ENCODE assay signal across 21 cellular contexts in the genomic region with DNA sequence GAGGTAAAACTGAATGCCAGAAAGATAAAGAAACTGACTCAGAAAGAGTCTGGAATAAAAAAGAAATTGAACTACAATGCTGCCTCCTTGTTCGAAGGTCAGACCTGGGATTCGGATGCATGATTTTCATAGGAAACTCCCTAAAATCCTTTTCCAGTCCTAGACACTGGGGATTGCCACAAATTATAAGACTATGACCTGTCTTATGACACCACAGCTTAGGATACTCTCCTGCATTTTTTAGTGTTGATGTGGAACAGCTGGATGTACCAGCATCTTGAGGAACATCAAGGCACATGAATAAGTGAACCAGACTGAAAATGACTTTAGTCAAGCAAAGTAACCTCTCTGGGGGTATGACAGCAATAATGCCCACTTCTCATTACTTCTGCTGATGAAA. TPM values are rescaled to one million over a fixed set of nuclear protein-coding genes. Genes with fewer than 3 reads are reported as not detected.
DNase-seq lines count a peak whose midpoint lies in the region; ATAC-seq and TF ChIP-seq lines count a peak whose summit lies in the region.
"Had no signal": no experiment of that assay in that cellular context is flagged by ENCODE, and none has a peak within 500 bp of the region (broad histone marks: within the 10 kb centered on the region; RNA-seq: fewer than 3 reads in every experiment).

No MANE protein-coding gene starts in this region.

- no peak for ATAC-seq in GM18519 (IDR thresholded peaks at IDR 0.05; ENCODE audit: low FRiP score, unreplicated experiment)

- H3K9me3 ChIP-seq in SJSA1 (replicated peaks) (no peaks in the 10 kb centered on the region), A673 (ENCODE audit: low read depth, low read length, poor library complexity, severe bottlenecking) (no peaks in the 10 kb centered on the region), ovary (no peaks in the 10 kb centered on the region)
- H3K9me3 ChIP-seq: BLaER1, colonic mucosa, vagina had no signal

- TF ChIP-seq CTCF in fibroblast of mammary gland (conservative IDR thresholded peaks at IDR 0.05; ENCODE audit: control insufficient read depth, insufficient read depth, low read depth, low read length) = no peak
- TF ChIP-seq CTCF in A673 (conservative IDR thresholded peaks at IDR 0.05; ENCODE audit: low read depth, low read length) = no peak
- TF ChIP-seq CTCF in ovary (IDR thresholded peaks at IDR 0.05) = no peak

- CTCF ChIA-PET in A673 (lab: Charles Lee) = no interaction called here

- H3K27ac ChIP-seq in SJSA1 = peak overlapping the region; percentile 100
- peak overlapping the region; percentile 13 for H3K27ac ChIP-seq in rectal smooth muscle tissue (ENCODE audit: low read depth, low read length)
- H3K27ac ChIP-seq in A673 (ENCODE audit: low read depth, low read length, poor library complexity, severe bottlenecking) = no peak overlapping the region
- H3K27ac ChIP-seq in ovary = no peak overlapping the region
- H3K27ac ChIP-seq: BLaER1, colonic mucosa, RWPE1, skin epidermis, vagina had no signal

- no peak overlapping the region for H3K9ac ChIP-seq in rectal smooth muscle tissue (ENCODE audit: low read length)
- H3K9ac ChIP-seq: BLaER1 had no signal

- H3K4me3 ChIP-seq in SJSA1 (peak overlapping the region; percentile 9; the same call in 1 of the 2 replicates), fibroblast of mammary gland (ENCODE audit: control insufficient read depth, low read depth, low read length) (no peak overlapping the region), rectal smooth muscle tissue (ENCODE audit: low read length) (no peak overlapping the region), A673 (ENCODE audit: low read depth, low read length, poor library complexity, severe bottlenecking) (no peak overlapping the region), ovary (no peak overlapping the region)
- H3K4me3 ChIP-seq: BLaER1, colonic mucosa, skin epidermis, vagina had no signal

- POLR2A ChIA-PET in A673 (lab: Charles Lee; ENCODE audit: low non-redundant PET) = no interaction called here

- H3K4me1 ChIP-seq in SJSA1 (replicated peaks) (peaks cover 56% of the 10 kb centered on the region), rectal smooth muscle tissue (ENCODE audit: control insufficient read depth, insufficient read depth, low read length) (no peaks in the 10 kb centered on the region), A673 (ENCODE audit: insufficient read depth, low read length, poor library complexity, severe bottlenecking) (no peaks in the 10 kb centered on the region), ovary (ENCODE audit: insufficient read depth) (no peaks in the 10 kb centered on the region)
- H3K4me1 ChIP-seq: BLaER1, colonic mucosa, vagina had no signal

- TF ChIP-seq EP300 in ovary (IDR thresholded peaks at IDR 0.05) = no peak

- no TSS peak for BruUV-seq in A673 (replicated peaks; lab: Mats Ljungman, UMichigan)

- no peak for TF ChIP-seq POLR2A in ovary (IDR thresholded peaks at IDR 0.05)

- 54 to 69% (median 62%) methylated on average over 2 of the region's 2 CpGs for WGBS in ovary, 3 donors

- H3K27me3 ChIP-seq in SJSA1 (replicated peaks) = no peaks in the 10 kb centered on the region
- peaks cover 4% of the 10 kb centered on the region for H3K27me3 ChIP-seq in rectal smooth muscle tissue (ENCODE audit: control insufficient read depth, insufficient read depth, low read length)
- H3K27me3 ChIP-seq in A673 (replicated peaks; ENCODE audit: insufficient read depth, low read depth, low read length, poor library complexity) = peaks cover 26% of the 10 kb centered on the region
- no peaks in the 10 kb centered on the region for H3K27me3 ChIP-seq in ovary
- H3K27me3 ChIP-seq: BLaER1, colonic mucosa, vagina had no signal

- DNase-seq in EH (ENCODE audit: low read depth) (peak; percentile 78), SJSA1 (ENCODE audit: low read depth in 1 of 2, low spot score in 2 of 2) (no peak), fibroblast of mammary gland (ENCODE audit: low read depth) (peak; percentile 65), A673 (ENCODE audit: low spot score) (no peak), NCI-H82 treated with DMSO at 0.1 percent for 48 hours (lab: John Stamatoyannopoulos, UW; ENCODE audit: unreplicated experiment) (no peak), ovary (no peak)
- DNase-seq: activated naive CD4-positive, alpha-beta T cell treated with Interleukin-2 at 50 U/mL for 16 hours; aorta; colonic mucosa; NCI-H1694; NCI-H345; stimulated activated CD4-positive, alpha-beta T cell treated with anti-CD3 and anti-CD28 coated beads, Interleukin-4, amount 100 ng/mL, for 24 hours; SW 1271 had no signal

- H3K36me3 ChIP-seq in SJSA1 (no peaks in the 10 kb centered on the region), rectal smooth muscle tissue (ENCODE audit: control insufficient read depth, insufficient read depth, low read length) (no peaks in the 10 kb centered on the region), A673 (ENCODE audit: insufficient read depth, low read length, poor library complexity, severe bottlenecking) (no peaks in the 10 kb centered on the region), ovary (no peaks in the 10 kb centered on the region)
- H3K36me3 ChIP-seq: BLaER1, colonic mucosa, vagina had no signal

- intact Hi-C loops in A673 (cut with micrococcal nuclease; ENCODE audit: unreplicated experiment) (loop anchor here (2.0 to 10.0 kb wide), 2 partner anchors 417 to 551 kb away; no protein-coding TSS in a partner anchor), ovary (cut with DNase I) (loop anchor here in 3 of 4 donors (5.0 to 10.0 kb wide), 3 partner anchors 547 to 687 kb away; a partner anchor contains a TSS)

RNA-seq across cellular contexts. Expression of a gene that starts 9.0 kb away (rescaled TPM):
- total RNA-seq in SJSA1 (2014; rRNA removed; shearing (Covaris generic)) = 5.3 and 5.5 TPM in 2 replicates
- not detected in 2 replicates for total RNA-seq in A673 (2021)
- 1 to 10 TPM in 2 of 7 donors, under 1 TPM in 5; 0.25 to 5.3 (median 0.72) TPM for total RNA-seq in ovary
- under 1 TPM; 0.44 to 0.45 TPM for polyA plus RNA-seq in ovary
- total RNA-seq: endothelial cell of umbilical vein, subcutaneous adipose tissue, vagina had no signal
- polyA plus RNA-seq: aorta, endothelial cell of umbilical vein had no signal

Comparison
In these comparisons a context has a peak if more than half of its experiments do, and no peak if none do; other contexts are left out.
1. DNase-seq: peak in EH (single experiment) and fibroblast of mammary gland (single experiment); none in SJSA1 (0 of 2), A673 (single experiment), NCI-H82 treated with DMSO at 0.1 percent for 48 hours (single experiment) and ovary (0 of 5).
2. H3K27ac ChIP-seq: peak in SJSA1 (single experiment) and rectal smooth muscle tissue (single experiment); none in A673 (single experiment) and ovary (0 of 2).